Comparison of ENCODE assay signal across 23 cellular contexts in the genomic region with DNA sequence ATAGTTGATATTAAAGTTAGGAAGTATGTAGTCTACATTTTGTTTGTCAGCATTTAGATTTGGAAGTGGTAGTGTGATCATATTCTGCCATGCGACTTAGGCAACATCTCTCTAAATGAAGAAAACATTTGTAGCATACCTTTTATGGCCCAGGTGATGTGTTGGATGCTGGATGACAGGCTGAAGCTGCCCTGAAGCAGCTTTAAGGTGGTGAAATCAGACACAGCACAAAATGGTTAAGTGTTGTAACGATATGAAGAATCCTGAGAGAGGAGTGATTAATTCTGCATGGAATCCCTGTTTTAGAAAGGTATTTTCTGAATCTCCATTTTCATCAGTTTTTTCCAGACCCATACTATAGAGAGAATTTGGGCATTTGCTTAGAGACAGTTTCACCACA. TPM values are rescaled to one million over a fixed set of nuclear protein-coding genes. Genes with fewer than 3 reads are reported as not detected.
DNase-seq lines count a peak whose midpoint lies in the region; ATAC-seq, FAIRE-seq and TF ChIP-seq lines count a peak whose summit lies in the region.
"Had no signal": no experiment of that assay in that cellular context is flagged by ENCODE, and none has a peak within 500 bp of the region (broad histone marks: within the 10 kb centered on the region; RNA-seq: fewer than 3 reads in every experiment).

No MANE protein-coding gene starts in this region.

- no peak overlapping the region for H3K4me2 ChIP-seq in H9 (ENCODE audit: insufficient read depth, insufficient read length, low read length)

- H3K36me3 ChIP-seq in RWPE2 (ENCODE audit: low read depth) = peaks cover 3% of the 10 kb centered on the region; the same call in 1 of the 2 replicates
- H3K36me3 ChIP-seq: BE2C had no signal

- no peak overlapping the region for H2BK15ac ChIP-seq in H9 (ENCODE audit: low read depth, low read length)

- no peaks in the 10 kb centered on the region for H3K79me2 ChIP-seq in H9 (ENCODE audit: insufficient read depth, low read length)

- TF ChIP-seq POLR2A in H54 (IDR thresholded peaks at IDR 0.05; ENCODE audit: low read depth, low read length) = no peak

- H3K9ac ChIP-seq in H9 (ENCODE audit: extremely low read depth, insufficient read length, low read length) = no peak overlapping the region
- H3K9ac ChIP-seq: GM23248 had no signal

- no peak overlapping the region for H3T11ph ChIP-seq in H9 (ENCODE audit: low read length)

- H3K23me2 ChIP-seq in H9 (ENCODE audit: insufficient read length, low read depth, low read length, poor library complexity, severe bottlenecking) = no peaks in the 10 kb centered on the region

- H3K4me3 ChIP-seq in RWPE2 (ENCODE audit: severe bottlenecking) (no peak overlapping the region), epithelial cell of esophagus (ENCODE audit: low read length) (no peak overlapping the region)
- H3K4me3 ChIP-seq: GM23248 had no signal

- H4K20me1 ChIP-seq in H9 (ENCODE audit: control insufficient read depth, insufficient read depth, insufficient read length) = no peaks in the 10 kb centered on the region

- no peak overlapping the region for H2BK20ac ChIP-seq in H9 (ENCODE audit: low read depth, low read length, poor library complexity, severe bottlenecking)

- H3K79me1 ChIP-seq in H9 (ENCODE audit: insufficient read depth, low read depth, low read length, poor library complexity, severe bottlenecking) = no peaks in the 10 kb centered on the region

- DNase-seq in activated naive CD4-positive, alpha-beta T cell treated with anti-CD3 and anti-CD28 coated beads for 36 hours = no peak
- DNase-seq in H9 (no peak), RWPE2 (ENCODE audit: low spot score) (no peak), epithelial cell of esophagus (ENCODE audit: low read depth) (peak; percentile 49), AG08395 (ENCODE audit: low spot score) (no peak), SIG-M5 (lab: John Stamatoyannopoulos, UW) (no peak), H54 (ENCODE audit: insufficient read length, low spot score) (no peak)
- DNase-seq: BE2C; C1 segment of cervical spinal cord; CD4-positive, CD25-positive, alpha-beta regulatory T cell; CD8-positive, alpha-beta memory T cell; COR-L47; DMS 273 treated with DMSO at 0.1 percent for 48 hours; DMS53; DND-41; EL; GM23248; H7; IMR-90 had no signal

- H3K4ac ChIP-seq in H9 (ENCODE audit: low read depth, low read length) = no peak overlapping the region

- H2BK5ac ChIP-seq in H9 (ENCODE audit: insufficient read length, low read length) = no peak overlapping the region

- TF ChIP-seq CTCF in H9 (conservative IDR thresholded peaks at IDR 0.05) (no peak), RWPE2 (IDR thresholded peaks at IDR 0.05; ENCODE audit: poor library complexity, severe bottlenecking) (no peak), epithelial cell of esophagus (IDR thresholded peaks at IDR 0.05; ENCODE audit: insufficient read depth, low read depth, low read length, missing control alignments) (no peak)

- H3K56ac ChIP-seq in H9 (ENCODE audit: insufficient read length, low read depth, low read length) = no peak overlapping the region

- no peak overlapping the region for H3K14ac ChIP-seq in H9 (ENCODE audit: insufficient read depth, low read length)

- peaks cover 16% of the 10 kb centered on the region for H3K36me3 Mint-ChIP-seq in activated naive CD4-positive, alpha-beta T cell treated with anti-CD3 and anti-CD28 coated beads, Interleukin-2, amount 50 U/mL, for 24 hours
- peaks cover 13% of the 10 kb centered on the region for H3K36me3 Mint-ChIP-seq in activated naive CD4-positive, alpha-beta T cell treated with anti-CD3 and anti-CD28 coated beads for 36 hours (ENCODE audit: low read depth)
- peaks cover 0 to 11% (median 0%) of the 10 kb centered on the region in 3 experiments; a peak in 2 of 7 replicates for H3K36me3 Mint-ChIP-seq in H9 (ENCODE audit: insufficient read depth in 1 of 3, low read depth in 3 of 3)

- peaks cover 82% of the 10 kb centered on the region for H3K4me1 Mint-ChIP-seq in activated naive CD4-positive, alpha-beta T cell treated with anti-CD3 and anti-CD28 coated beads, Interleukin-2, amount 50 U/mL, for 24 hours
- peaks cover 51% of the 10 kb centered on the region for H3K4me1 Mint-ChIP-seq in activated naive CD4-positive, alpha-beta T cell treated with anti-CD3 and anti-CD28 coated beads for 36 hours (ENCODE audit: low read depth)
- H3K4me1 Mint-ChIP-seq in H9 = peaks cover 22 to 25% of the 10 kb centered on the region in 2 experiments

- H3K9me3 Mint-ChIP-seq in activated naive CD4-positive, alpha-beta T cell treated with anti-CD3 and anti-CD28 coated beads, Interleukin-2, amount 50 U/mL, for 24 hours = no peaks in the 10 kb centered on the region
- H3K9me3 Mint-ChIP-seq in activated naive CD4-positive, alpha-beta T cell treated with anti-CD3 and anti-CD28 coated beads for 36 hours = no peaks in the 10 kb centered on the region
- no peaks in the 10 kb centered on the region for H3K9me3 Mint-ChIP-seq in H9
- H3K9me3 Mint-ChIP-seq: CD4-positive, CD25-positive, alpha-beta regulatory T cell; CD8-positive, alpha-beta memory T cell had no signal

- no peak overlapping the region for H2BK12ac ChIP-seq in H9 (ENCODE audit: insufficient read length, low read depth, low read length)

- H3K27me3 ChIP-seq in H9 (ENCODE audit: insufficient read depth, low read length) = no peaks in the 10 kb centered on the region
- no peaks in the 10 kb centered on the region for H3K27me3 ChIP-seq in RWPE2 (ENCODE audit: insufficient read depth, poor library complexity, severe bottlenecking)
- H3K27me3 ChIP-seq: BE2C had no signal

- CTCF ChIA-PET in activated naive CD4-positive, alpha-beta T cell treated with anti-CD3 and anti-CD28 coated beads for 36 hours (lab: Charles Lee) = interaction anchor here (1.8 to 2.0 kb wide), 2 partner anchors 28 to 70 kb away, joined by 6 to 7 read pairs; a partner anchor contains a TSS

- H3K4me3 Mint-ChIP-seq in activated naive CD4-positive, alpha-beta T cell treated with anti-CD3 and anti-CD28 coated beads, Interleukin-2, amount 50 U/mL, for 24 hours = no peak overlapping the region
- no peak overlapping the region for H3K4me3 Mint-ChIP-seq in activated naive CD4-positive, alpha-beta T cell treated with anti-CD3 and anti-CD28 coated beads for 36 hours
- H3K4me3 Mint-ChIP-seq in H9 = no peak overlapping the region
- H3K4me3 Mint-ChIP-seq: CD4-positive, CD25-positive, alpha-beta regulatory T cell; CD8-positive, alpha-beta memory T cell had no signal

- H3K9me3 ChIP-seq in H9 (ENCODE audit: control insufficient read depth, low read depth, low read length) (no peaks in the 10 kb centered on the region), RWPE2 (ENCODE audit: severe bottlenecking) (no peaks in the 10 kb centered on the region)
- H3K9me3 ChIP-seq: BE2C had no signal

- no peak overlapping the region for H2AK5ac ChIP-seq in H9 (ENCODE audit: insufficient read length, low read length)

- no peak overlapping the region for H3K23ac ChIP-seq in H9 (ENCODE audit: insufficient read length, low read depth, low read length)

- intact Hi-C loops in activated naive CD4-positive, alpha-beta T cell treated with anti-CD3 and anti-CD28 coated beads for 36 hours (cut with micrococcal nuclease) = no loop called here

- H3K18ac ChIP-seq in H9 (ENCODE audit: insufficient read length, low read depth, low read length) = no peak overlapping the region

- no peak overlapping the region for H2AFZ ChIP-seq in H9 (ENCODE audit: low read length)
- H2AFZ ChIP-seq: GM23248 had no signal

- H2BK120ac ChIP-seq in H9 (ENCODE audit: low read depth, low read length, poor library complexity, severe bottlenecking) = no peak overlapping the region

- H3K4me1 ChIP-seq in H9 (ENCODE audit: insufficient read depth, low read length) (no peaks in the 10 kb centered on the region), RWPE2 (ENCODE audit: insufficient read depth, poor library complexity, severe bottlenecking) (peaks cover 23% of the 10 kb centered on the region)
- H3K4me1 ChIP-seq: BE2C had no signal

- no peak for FAIRE-seq in H54 (lab: Jason Lieb, UNC)
- FAIRE-seq: GM12892, GM18507, HTR-8/SVneo had no signal

- no peak overlapping the region for H4K91ac ChIP-seq in H9 (ENCODE audit: insufficient read length, low read depth, low read length)

- 0 out of 3 replicates have a peak, but pooled peaks have one; percentile 31 for ATAC-seq in RWPE2 (ENCODE audit: low read depth)

- H4K8ac ChIP-seq in H9 (replicated peaks; ENCODE audit: insufficient read length, low read depth, low read length) = no peak overlapping the region

- peak overlapping the region; percentile 46 for H3K27ac Mint-ChIP-seq in activated naive CD4-positive, alpha-beta T cell treated with anti-CD3 and anti-CD28 coated beads, Interleukin-2, amount 50 U/mL, for 24 hours
- no peak overlapping the region for H3K27ac Mint-ChIP-seq in activated naive CD4-positive, alpha-beta T cell treated with anti-CD3 and anti-CD28 coated beads for 36 hours
- H3K27ac Mint-ChIP-seq in H9 = peak overlapping the region in 2 of 3 experiments; percentile 42 to 70; a peak in 3 of 7 replicates

- H3K27ac ChIP-seq in H9 (ENCODE audit: insufficient read length, low read depth, low read length) (no peak overlapping the region), RWPE2 (ENCODE audit: poor library complexity, severe bottlenecking) (no peak overlapping the region)
- H3K27ac ChIP-seq: GM23248 had no signal

- no peaks in the 10 kb centered on the region for H3K27me3 Mint-ChIP-seq in activated naive CD4-positive, alpha-beta T cell treated with anti-CD3 and anti-CD28 coated beads, Interleukin-2, amount 50 U/mL, for 24 hours
- no peaks in the 10 kb centered on the region for H3K27me3 Mint-ChIP-seq in activated naive CD4-positive, alpha-beta T cell treated with anti-CD3 and anti-CD28 coated beads for 36 hours (ENCODE audit: low read depth)
- no peaks in the 10 kb centered on the region for H3K27me3 Mint-ChIP-seq in H9 (ENCODE audit: low read depth)
- H3K27me3 Mint-ChIP-seq: CD4-positive, CD25-positive, alpha-beta regulatory T cell; CD8-positive, alpha-beta memory T cell had no signal

- WGBS in H9 (ENCODE audit: extremely low coverage, insufficient read length, low lambda C conversion rate) = no CpG with 5 or more reads among the region's 2 CpGs

- no peak overlapping the region for H4K5ac ChIP-seq in H9 (ENCODE audit: insufficient read length, low read depth, low read length)

RNA-seq across cellular contexts. Expression of a gene that starts 28.3 kb away (rescaled TPM):
- 10 to 100 TPM; 58.9 to 69.8 TPM for total RNA-seq in activated naive CD4-positive, alpha-beta T cell treated with anti-CD3 and anti-CD28 coated beads for 36 hours
- total RNA-seq in H9 (2021) = 69.6 and 74.9 TPM in 2 replicates

RNA-seq across cellular contexts. Expression of a gene that starts 39.8 kb away (rescaled TPM):
- total RNA-seq in activated naive CD4-positive, alpha-beta T cell treated with anti-CD3 and anti-CD28 coated beads for 36 hours = not detected
- 0.20 and 0.22 TPM in 2 replicates for total RNA-seq in H9 (2021)
- total RNA-seq: CD4-positive, CD25-positive, alpha-beta regulatory T cell; GM23248; IMR-90 had no signal
